8 cellular contexts compared by ENCODE assay signal in genomic region chr7:28686418-28686800, GRCh38.
DNase-seq lines count a peak whose midpoint lies in the region; ATAC-seq and TF ChIP-seq lines count a peak whose summit lies in the region.

No MANE protein-coding gene starts in this region.

- peaks cover 11% of the 10 kb centered on the region for H3K36me3 ChIP-seq in MG63
- H3K36me3 ChIP-seq in lung (ENCODE audit: control insufficient read depth in 2 of 2, insufficient read depth in 2 of 2, low read length in 2 of 2) = no peaks in the 10 kb centered on the region

- peaks cover 3 to 8% of the 10 kb centered on the region in 2 donors for H3K4me1 ChIP-seq in lung (ENCODE audit: control insufficient read depth in 2 of 2, insufficient read depth in 2 of 2, low read length in 2 of 2)

- CTCF ChIA-PET in AG04449 (lab: Yijun Ruan, JAX) = no interaction called here

- TF ChIP-seq CTCF in AG04449 (IDR thresholded peaks at IDR 0.05; ENCODE audit: insufficient read depth, low read length, missing control alignments) = no peak
- no peak for TF ChIP-seq CTCF in lung (IDR thresholded peaks at IDR 0.05; ENCODE audit: control extremely low read depth, extremely low read depth)

- H3K4me3 ChIP-seq in AG04449 (ENCODE audit: low read depth, low read length) = peak overlapping the region; percentile 60
- H3K4me3 ChIP-seq in MG63 = peak overlapping the region; percentile 52
- H3K4me3 ChIP-seq in lung = peak overlapping the region; percentile 36

- H3K9me3 ChIP-seq in MG63 = no peaks in the 10 kb centered on the region
- H3K9me3 ChIP-seq in lung (ENCODE audit: control insufficient read depth in 2 of 2, insufficient read depth in 1 of 2, low read length in 1 of 2) = no peaks in the 10 kb centered on the region

- WGBS in lung, 2 donors = 2 to 3% methylated on average over 12 of the region's 12 CpGs

- ATAC-seq in lung (ENCODE audit: insufficient read depth, low FRiP score) (no peak), GM21390 (IDR thresholded peaks at IDR 0.05; ENCODE audit: unreplicated experiment) (no peak)

- H3K27ac ChIP-seq in lung (ENCODE audit: low read depth in 1 of 2, low read length in 1 of 2) = peak overlapping the region; percentile 46 to 91

- no peak for DNase-seq in AG04449 (ENCODE audit: low read depth, low spot score)
- peak; percentile 41 for DNase-seq in MG63
- DNase-seq in dermis blood vessel endothelial cell = peak; percentile 78
- no peak for DNase-seq in lung (ENCODE audit: low spot score)
- DNase-seq in activated CD4-positive, CD25-positive, alpha-beta regulatory T cell (lab: John Stamatoyannopoulos, UW) = no peak
- no peak for DNase-seq in MV-4-11 (lab: John Stamatoyannopoulos, UW)
- no peak for DNase-seq in stimulated activated CD8-positive, alpha-beta memory T cell treated with anti-CD3 and anti-CD28 coated beads, Interleukin-4, amount 100 ng/mL, for 48 hours

- POLR2A ChIA-PET in AG04449 (lab: Yijun Ruan, JAX) = no interaction called here

- H3K27me3 ChIP-seq in MG63 (no peaks in the 10 kb centered on the region), lung (ENCODE audit: control insufficient read depth, insufficient read depth) (no peaks in the 10 kb centered on the region)

Comparison
In these comparisons a context has a peak if more than half of its experiments do, and no peak if none do; other contexts are left out.
1. DNase-seq: peak in MG63 (single experiment) and dermis blood vessel endothelial cell (single experiment); none in AG04449 (single experiment), lung (single experiment), activated CD4-positive, CD25-positive, alpha-beta regulatory T cell (0 of 4), MV-4-11 (single experiment) and stimulated activated CD8-positive, alpha-beta memory T cell treated with anti-CD3 and anti-CD28 coated beads, Interleukin-4, amount 100 ng/mL, for 48 hours (single experiment).
2. Peak in every context shown above with its lines, with median percentiles within 50 percentile points of each other: H3K4me3 ChIP-seq.